Comparison of ENCODE assay signal across 11 cellular contexts in the genomic region with DNA sequence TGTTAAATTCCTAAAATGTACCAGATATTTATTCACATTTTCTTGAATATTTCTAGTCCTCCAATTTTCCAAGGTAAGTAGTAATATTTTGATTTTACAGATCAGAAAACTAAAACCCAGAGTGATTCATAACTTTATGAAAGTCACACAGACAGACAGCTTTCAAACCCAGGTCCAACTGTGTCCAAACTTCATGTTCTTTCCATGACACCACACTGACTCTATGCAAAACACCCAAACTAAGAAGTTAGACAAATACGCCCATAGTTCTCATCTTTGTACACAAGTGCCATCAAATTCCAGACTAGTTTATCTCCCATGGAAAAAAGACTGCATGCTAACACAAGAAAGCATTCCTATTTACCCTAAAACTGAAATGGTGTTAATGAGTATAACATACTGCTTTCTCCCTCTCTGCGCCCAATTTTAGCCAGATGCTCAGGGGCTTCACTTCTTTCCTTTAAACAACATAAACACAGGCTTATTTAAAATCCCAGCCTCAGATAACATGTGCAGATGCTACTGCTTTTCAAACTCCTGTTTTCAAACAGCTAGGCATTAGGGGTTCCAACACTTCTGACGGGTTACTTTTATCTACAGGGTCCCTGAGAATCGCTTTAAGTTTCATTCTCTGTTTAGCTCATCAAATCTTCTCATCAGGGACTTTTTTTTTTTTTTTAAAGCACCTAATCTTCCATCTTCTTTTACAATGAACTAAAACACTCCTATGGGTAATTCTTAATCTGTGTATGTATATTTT. TPM values are rescaled to one million over a fixed set of nuclear protein-coding genes. Genes with fewer than 3 reads are reported as not detected.
DNase-seq lines count a peak whose midpoint lies in the region; ATAC-seq and TF ChIP-seq lines count a peak whose summit lies in the region.
"Had no signal": no experiment of that assay in that cellular context is flagged by ENCODE, and none has a peak within 500 bp of the region (broad histone marks: within the 10 kb centered on the region; RNA-seq: fewer than 3 reads in every experiment).

No MANE protein-coding gene starts in this region.

- POLR2A ChIA-PET in activated B cell treated with CpG ODN at 0.5 μM for 24 hours (lab: Charles Lee): interaction anchor here (0.5 to 1.6 kb wide), 6 partner anchors 11 to 544 kb away, joined by 3 to 12 read pairs (median 6); no protein-coding TSS in a partner anchor

- H3K4me3 Mint-ChIP-seq in activated B cell treated with CpG ODN at 0.5 μM for 24 hours (peak overlapping the region; percentile 66), naive B cell (peak overlapping the region in 4 of 8 donors; percentile 1 to 61 (median 31))

- peaks cover 60% of the 10 kb centered on the region for H3K4me1 Mint-ChIP-seq in activated B cell treated with CpG ODN at 0.5 μM for 24 hours
- H3K4me1 Mint-ChIP-seq in naive B cell: peaks cover 35 to 58% (median 51%) of the 10 kb centered on the region in 3 donors

- H3K36me3 Mint-ChIP-seq in activated B cell treated with CpG ODN at 0.5 μM for 24 hours (ENCODE audit: low read depth) (peaks cover 32% of the 10 kb centered on the region), naive B cell (peaks cover 0 to 8% of the 10 kb centered on the region in 2 donors)

- TF ChIP-seq CTCF in GM10266 (IDR thresholded peaks at IDR 0.05; ENCODE audit: control insufficient read depth, insufficient read depth, low read depth, missing control alignments) (no peak), activated B cell treated with CpG ODN at 0.5 μM for 24 hours (IDR thresholded peaks at IDR 0.05) (no peak)

- H3K9me3 Mint-ChIP-seq in activated B cell treated with CpG ODN at 0.5 μM for 24 hours (no peaks in the 10 kb centered on the region), naive B cell (no peaks in the 10 kb centered on the region)

- peak; percentile 49 for DNase-seq in GM10266 (ENCODE audit: extremely low spot score)
- DNase-seq in activated B cell treated with CpG ODN at 0.5 μM for 24 hours: no peak
- no peak for DNase-seq in naive B cell
- no peak for DNase-seq in amniotic stem cell (lab: John Stamatoyannopoulos, UW)
- no peak for DNase-seq in HuH-7.5 (ENCODE audit: low spot score)
- DNase-seq in stimulated activated CD8-positive, alpha-beta memory T cell treated with anti-CD3 and anti-CD28 coated beads, Interleukin-4, amount 100 ng/mL, for 48 hours: no peak
- DNase-seq in GM03348 (ENCODE audit: low spot score): no peak
- DNase-seq: NCI-H1105 treated with DMSO at 0.1 percent for 48 hours, OCI-M1 had no signal

- CTCF ChIA-PET in activated B cell treated with CpG ODN at 0.5 μM for 24 hours (lab: Charles Lee): interaction anchor here (1.1 to 3.1 kb wide), 3 partner anchors 29 to 42 kb away, joined by 6 to 11 read pairs (median 7); no protein-coding TSS in a partner anchor

- intact Hi-C loops in activated B cell treated with CpG ODN at 0.5 μM for 24 hours (cut with micrococcal nuclease): loop anchor here (2.0 kb wide), 2 partner anchors 19 to 33 kb away; no protein-coding TSS in a partner anchor

- H3K27ac Mint-ChIP-seq in activated B cell treated with CpG ODN at 0.5 μM for 24 hours (peak overlapping the region; percentile 82), naive B cell (peak overlapping the region in 5 of 6 donors; percentile 4 to 91 (median 48))

- ATAC-seq in GM21576 (IDR thresholded peaks at IDR 0.05; ENCODE audit: unreplicated experiment) (peak; percentile 43), activated B cell treated with CpG ODN at 0.5 μM for 24 hours (ENCODE audit: low read depth) (peak; percentile 47), naive B cell (ENCODE audit: low read depth in 2 of 2) (peak in 1 of 2 donors; percentile 25)

- H3K27me3 Mint-ChIP-seq in activated B cell treated with CpG ODN at 0.5 μM for 24 hours: no peaks in the 10 kb centered on the region
- no peaks in the 10 kb centered on the region for H3K27me3 Mint-ChIP-seq in naive B cell

RNA-seq across cellular contexts. Expression of a gene that starts 44.6 kb away (rescaled TPM):
- 136 and 137 TPM in 2 replicates for total RNA-seq in activated B cell treated with CpG ODN at 0.5 μM for 24 hours
- polyA plus RNA-seq in naive B cell (ENCODE audit: low read depth in 6 of 6): 100 to 1,000 TPM in 2 of 6 donors, 10 to 100 TPM in 4; 33.1 to 121 (median 83.3) TPM

RNA-seq across cellular contexts. Expression of a gene that starts 52.9 kb away (rescaled TPM):
- total RNA-seq in activated B cell treated with CpG ODN at 0.5 μM for 24 hours: 0.11 TPM in 1 of 2 replicates, not detected in the other
- polyA plus RNA-seq in naive B cell (ENCODE audit: low read depth in 6 of 6): under 1 TPM in 4 of 6 donors, not detected in 2; 0.12 to 0.64 (median 0.35) TPM
- total RNA-seq: bronchial epithelial cell had no signal
